12 cellular contexts compared by ENCODE assay signal in genomic region chr1:1213919-1214599, GRCh38. TPM values are rescaled to one million over a fixed set of nuclear protein-coding genes. Genes with fewer than 3 reads are reported as not detected.
DNase-seq lines count a peak whose midpoint lies in the region; ATAC-seq and TF ChIP-seq lines count a peak whose summit lies in the region.
"Had no signal": no experiment of that assay in that cellular context is flagged by ENCODE, and none has a peak within 500 bp of the region (broad histone marks: within the 10 kb centered on the region; RNA-seq: fewer than 3 reads in every experiment).

TNFRSF4 (minus strand) TSS chr1:1214153; CDS start chr1:1214127, 26 bp downstream.

- ATAC-seq in activated naive CD8-positive, alpha-beta T cell treated with anti-CD3 and anti-CD28 coated beads, Interleukin-2, amount 50 U/mL, for 24 hours: peak; percentile 16
- ATAC-seq in GM18861 (IDR thresholded peaks at IDR 0.05; ENCODE audit: unreplicated experiment) (no peak), HG02678 (IDR thresholded peaks at IDR 0.05; ENCODE audit: unreplicated experiment) (no peak)

- H3K27ac Mint-ChIP-seq in activated naive CD8-positive, alpha-beta T cell treated with anti-CD3 and anti-CD28 coated beads, Interleukin-2, amount 50 U/mL, for 24 hours: peak within 1 kb of the TSS; percentile 75
- H3K27ac Mint-ChIP-seq in neural progenitor cell: peak within 1 kb of the TSS; percentile 37
- no peak within 1 kb of the TSS for H3K27ac Mint-ChIP-seq in HFFc6
- H3K27ac Mint-ChIP-seq: endodermal cell had no signal

- H3K9me3 ChIP-seq in neural progenitor cell (ENCODE audit: low read depth): no peaks in the 10 kb centered on the region

- H3K4me3 ChIP-seq in neural progenitor cell: no peak within 1 kb of the TSS

- H3K9ac ChIP-seq in neural progenitor cell: no peak within 1 kb of the TSS

- H2AFZ ChIP-seq in neural progenitor cell (replicated peaks): no peak within 1 kb of the TSS

- no peak within 1 kb of the TSS for H3K4me2 ChIP-seq in neural progenitor cell

- no peak for TF ChIP-seq CTCF in RWPE1 (conservative IDR thresholded peaks at IDR 0.05; ENCODE audit: low read depth)
- TF ChIP-seq CTCF in neural progenitor cell (IDR thresholded peaks at IDR 0.05): no peak
- TF ChIP-seq CTCF in HFFc6 (IDR thresholded peaks at IDR 0.05): no peak

- H3K27me3 ChIP-seq in neural progenitor cell: no peaks in the 10 kb centered on the region

- peaks cover 21% of the 10 kb centered on the region for H3K36me3 Mint-ChIP-seq in activated naive CD8-positive, alpha-beta T cell treated with anti-CD3 and anti-CD28 coated beads, Interleukin-2, amount 50 U/mL, for 24 hours (ENCODE audit: low read depth)
- H3K36me3 Mint-ChIP-seq in neural progenitor cell: peaks cover 2% of the 10 kb centered on the region
- peaks cover 8% of the 10 kb centered on the region; the same call in 1 of the 2 replicates for H3K36me3 Mint-ChIP-seq in HFFc6 (ENCODE audit: low read depth)

- H3K79me2 ChIP-seq in neural progenitor cell (ENCODE audit: low read depth): no peaks in the 10 kb centered on the region

- no peaks in the 10 kb centered on the region for H4K20me1 ChIP-seq in neural progenitor cell (ENCODE audit: low read depth)

- no peaks in the 10 kb centered on the region for H3K27me3 Mint-ChIP-seq in activated naive CD8-positive, alpha-beta T cell treated with anti-CD3 and anti-CD28 coated beads, Interleukin-2, amount 50 U/mL, for 24 hours
- peaks cover 4% of the 10 kb centered on the region for H3K27me3 Mint-ChIP-seq in neural progenitor cell (ENCODE audit: insufficient read depth, low read depth)
- 0 out of 2 replicates have a peak, but pooled peaks cover 1% of the 10 kb centered on the region for H3K27me3 Mint-ChIP-seq in HFFc6 (ENCODE audit: insufficient read depth)

- H3K9me3 Mint-ChIP-seq in activated naive CD8-positive, alpha-beta T cell treated with anti-CD3 and anti-CD28 coated beads, Interleukin-2, amount 50 U/mL, for 24 hours: no peaks in the 10 kb centered on the region
- H3K9me3 Mint-ChIP-seq in neural progenitor cell (no peaks in the 10 kb centered on the region), HFFc6 (no peaks in the 10 kb centered on the region)
- H3K9me3 Mint-ChIP-seq: endodermal cell had no signal

- no peaks in the 10 kb centered on the region for H3K4me1 ChIP-seq in neural progenitor cell

- POLR2A ChIA-PET in RWPE1 (lab: Yijun Ruan, JAX; ENCODE audit: low non-redundant PET): interaction anchor here (0.6 kb wide), 1 partner anchor 195 kb away, joined by 3 read pairs; no protein-coding TSS in a partner anchor

- no peaks in the 10 kb centered on the region for H3K36me3 ChIP-seq in neural progenitor cell

- no peaks in the 10 kb centered on the region for H3F3A ChIP-seq in neural progenitor cell (ENCODE audit: low read depth)

- peaks cover 43% of the 10 kb centered on the region for H3K4me1 Mint-ChIP-seq in activated naive CD8-positive, alpha-beta T cell treated with anti-CD3 and anti-CD28 coated beads, Interleukin-2, amount 50 U/mL, for 24 hours
- H3K4me1 Mint-ChIP-seq in neural progenitor cell (no peaks in the 10 kb centered on the region), HFFc6 (ENCODE audit: low read depth) (no peaks in the 10 kb centered on the region)
- H3K4me1 Mint-ChIP-seq: endodermal cell had no signal

- H3K27ac ChIP-seq in RWPE1 (peak within 1 kb of the TSS; percentile 75), neural progenitor cell (no peak within 1 kb of the TSS)

- CTCF ChIA-PET in RWPE1 (lab: Yijun Ruan, JAX): no interaction called here

- DNase-seq in CD1c-positive myeloid dendritic cell (ENCODE audit: extremely low spot score) (peak; percentile 30), RWPE1 (ENCODE audit: low spot score) (no peak), neural progenitor cell (ENCODE audit: low spot score) (no peak), NCI-H2171 treated with DMSO at 0.1 percent for 48 hours (lab: John Stamatoyannopoulos, UW) (no peak), HFFc6 (no peak)
- peak; percentile 51 for DNase-seq in activated naive CD8-positive, alpha-beta T cell treated with anti-CD3 and anti-CD28 coated beads, Interleukin-2, amount 50 U/mL, for 24 hours
- DNase-seq: endodermal cell, NCI-H1417 treated with DMSO at 0.1 percent for 48 hours, RPMI8226 had no signal

- H3K4me3 Mint-ChIP-seq in activated naive CD8-positive, alpha-beta T cell treated with anti-CD3 and anti-CD28 coated beads, Interleukin-2, amount 50 U/mL, for 24 hours: peak within 1 kb of the TSS; percentile 65
- H3K4me3 Mint-ChIP-seq in neural progenitor cell (no peak within 1 kb of the TSS), HFFc6 (no peak within 1 kb of the TSS)
- H3K4me3 Mint-ChIP-seq: endodermal cell had no signal

RNA-seq across cellular contexts. Expression of gene TNFRSF4, which starts in this region (rescaled TPM):
- total RNA-seq in neural progenitor cell (ENCODE audit: low replicate concordance): 0.09 TPM in 1 of 2 replicates, not detected in the other
- under 1 TPM in 1 of 6 experiments, not detected in 5; 0.17 TPM for total RNA-seq in HFFc6 (2021; fragmentation: NEBNext Ultra II Directional; extraction: Animal tissue kit (Norgen Biotek cat#: 25700))
- total RNA-seq: renal cortical epithelial cell had no signal

Comparison
In these comparisons a context has a peak if more than half of its experiments do, and no peak if none do; other contexts are left out.
1. DNase-seq: peak in CD1c-positive myeloid dendritic cell (single experiment) and activated naive CD8-positive, alpha-beta T cell treated with anti-CD3 and anti-CD28 coated beads, Interleukin-2, amount 50 U/mL, for 24 hours (single experiment); none in RWPE1 (single experiment), neural progenitor cell (single experiment), NCI-H2171 treated with DMSO at 0.1 percent for 48 hours (single experiment) and HFFc6 (single experiment).